Comparison of ENCODE assay signal across 32 cellular contexts in the genomic region with DNA sequence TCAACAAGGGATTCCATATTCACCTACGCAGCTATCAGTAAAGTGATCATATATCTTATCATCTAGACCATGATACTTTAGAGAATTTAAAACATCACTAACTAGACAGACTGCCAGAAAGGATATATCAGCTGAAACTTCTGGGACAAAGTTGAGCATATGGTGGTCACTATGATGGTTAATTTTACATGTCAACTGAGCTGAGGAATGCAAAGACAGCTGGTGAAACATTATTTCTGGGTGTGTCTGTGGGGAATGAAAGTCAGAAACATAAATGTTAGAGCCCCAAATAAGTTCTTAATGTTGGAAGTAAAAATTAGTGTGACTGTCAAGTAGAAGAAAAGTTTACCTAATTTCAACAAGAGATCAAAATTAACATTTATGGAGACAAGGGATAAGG.
"Had no signal": no experiment of that assay in that cellular context is flagged by ENCODE, and none has a peak within 500 bp of the region (broad histone marks: within the 10 kb centered on the region; RNA-seq: fewer than 3 reads in every experiment).

No MANE protein-coding gene starts in this region.

- DNase-seq: activated CD4-positive, alpha-beta memory T cell treated with anti-CD3 and anti-CD28 coated beads, Interleukin-2, amount 10 ng/mL, durations not matched to agents 7 days and 5 days; activated CD4-positive, alpha-beta T cell treated with anti-CD3 and anti-CD28 coated beads for 1 hour; activated CD4-positive, alpha-beta T cell treated with anti-CD3 and anti-CD28 coated beads for 36 hours; activated CD4-positive, alpha-beta T cell treated with anti-CD3 and anti-CD28 coated beads for 48 hours; activated CD4-positive, alpha-beta T cell treated with anti-CD3 and anti-CD28 coated beads, Interleukin-2, amount 10 ng/mL, durations not matched to agents 7 days and 5 days; activated CD4-positive, alpha-beta T cell treated with anti-CD3 and anti-CD28 coated beads, Interleukin-2, amount 50 U/mL, for 48 hours; activated CD4-positive, CD25-positive, alpha-beta regulatory T cell; activated CD8-positive, alpha-beta memory T cell treated with anti-CD3 and anti-CD28 coated beads for 24 hours; activated CD8-positive, alpha-beta memory T cell treated with anti-CD3 and anti-CD28 coated beads, Interleukin-2, amount 10 ng/mL, durations not matched to agents 7 days and 5 days; activated CD8-positive, alpha-beta memory T cell treated with anti-CD3 and anti-CD28 coated beads, Interleukin-2, amount 50 U/mL, for 48 hours; activated CD8-positive, alpha-beta T cell treated with anti-CD3 and anti-CD28 coated beads, Interleukin-2, amount 10 ng/mL, durations not matched to agents 7 days and 5 days; activated effector memory CD4-positive, alpha-beta T cell treated with Interleukin-2 at 50 U/mL for 16 hours; activated gamma-delta T cell; activated naive CD4-positive, alpha-beta T cell treated with anti-CD3 and anti-CD28 coated beads, Interleukin-2, amount 10 ng/mL, durations not matched to agents 7 days and 5 days; activated naive CD4-positive, alpha-beta T cell treated with Interleukin-2 at 50 U/mL for 16 hours; activated naive CD8-positive, alpha-beta T cell treated with anti-CD3 and anti-CD28 coated beads, Interleukin-2, amount 10 ng/mL, durations not matched to agents 7 days and 5 days; activated naive CD8-positive, alpha-beta T cell treated with anti-CD3 and anti-CD28 coated beads, Interleukin-2, amount 50 U/mL, for 24 hours; activated T-cell treated with anti-CD3 and anti-CD28 coated beads, Interleukin-2, amount 50 U/mL, for 24 hours; activated T-cell treated with anti-CD3 and anti-CD28 coated beads, Interleukin-2, amount 50 U/mL, for 48 hours; amygdala; anterior cingulate cortex; body of pancreas; brain microvascular endothelial cell; central memory CD4-positive, alpha-beta T cell; T-helper 1 cell; T-helper 2 cell; T-helper 9 cell; WERI-Rb-1 had no signal

- H3K4me3 ChIP-seq: ascending aorta, body of pancreas, breast epithelium had no signal

- ATAC-seq: activated CD4-positive, alpha-beta T cell treated with anti-CD3 and anti-CD28 coated beads for 36 hours; activated CD4-positive, CD25-positive, alpha-beta regulatory T cell treated with anti-CD3 and anti-CD28 coated beads, Interleukin-2, amount 50 U/mL, for 24 hours; activated CD8-positive, alpha-beta memory T cell treated with anti-CD3 and anti-CD28 coated beads, Interleukin-2, amount 10 ng/mL, durations not matched to agents 7 days and 5 days; activated CD8-positive, alpha-beta T cell treated with anti-CD3 and anti-CD28 coated beads, Interleukin-2, amount 10 ng/mL, durations not matched to agents 7 days and 5 days; activated naive CD8-positive, alpha-beta T cell treated with anti-CD3 and anti-CD28 coated beads, Interleukin-2, amount 50 U/mL, for 24 hours; body of pancreas; WTC11 had no signal

- H3K36me3 ChIP-seq: ascending aorta, brain microvascular endothelial cell, breast epithelium, WERI-Rb-1 had no signal

- H3K4me1 ChIP-seq: ascending aorta, body of pancreas, breast epithelium had no signal

- H3K27ac ChIP-seq: ascending aorta, body of pancreas, brain microvascular endothelial cell, breast epithelium, WERI-Rb-1 had no signal

- H3K9me3 ChIP-seq: ascending aorta, body of pancreas, breast epithelium had no signal

- H3K27me3 ChIP-seq: ascending aorta, body of pancreas, brain microvascular endothelial cell, breast epithelium had no signal
